Comparison of ENCODE assay signal across 8 cellular contexts in genomic region chr9:34500623-34501267, GRCh38. TPM values are rescaled to one million over a fixed set of nuclear protein-coding genes. Genes with fewer than 3 reads are reported as not detected.
DNase-seq lines count a peak whose midpoint lies in the region; ATAC-seq and TF ChIP-seq lines count a peak whose summit lies in the region.

No MANE protein-coding gene starts in this region.

- H3K4me1 ChIP-seq in adipocyte (ENCODE audit: control insufficient read depth, insufficient read depth, low read length): peaks cover 15% of the 10 kb centered on the region
- no peaks in the 10 kb centered on the region for H3K4me1 ChIP-seq in hepatocyte (ENCODE audit: insufficient read depth)

- no peak overlapping the region for H3K4me3 ChIP-seq in adipocyte (ENCODE audit: low read length)
- no peak overlapping the region for H3K4me3 ChIP-seq in hepatocyte

- no peaks in the 10 kb centered on the region for H3K36me3 Mint-ChIP-seq in T-cell

- peaks cover 20% of the 10 kb centered on the region for H3K27me3 ChIP-seq in adipocyte (replicated peaks; ENCODE audit: control insufficient read depth, insufficient read depth, low read length)
- H3K27me3 ChIP-seq in hepatocyte: peaks cover 13% of the 10 kb centered on the region

- DNase-seq in ELR (ENCODE audit: low read depth) (peak; percentile 42), LHCN-M2 (ENCODE audit: low read depth) (peak; percentile 33), T-cell (peak; percentile 24 to 74 (median 59)), adipocyte (ENCODE audit: low read depth) (peak; percentile 78), hepatocyte (ENCODE audit: low spot score) (peak; percentile 65)
- peak; percentile 73 for DNase-seq in stimulated activated CD4-positive, alpha-beta T cell treated with anti-CD3 and anti-CD28 coated beads, Interleukin-12 subunit alpha, Interleukin-12 subunit beta, amount 100 ng/mL, for 4 hours

- CTCF ChIA-PET in T-cell (lab: Charles Lee): interaction anchor here (0.6 to 2.5 kb wide), 10 partner anchors 9 to 169 kb away, joined by 3 to 11 read pairs (median 4); no protein-coding TSS in a partner anchor

- no peaks in the 10 kb centered on the region for H4K20me1 ChIP-seq in hepatocyte (ENCODE audit: insufficient read depth, poor library complexity, severe bottlenecking)

- no peaks in the 10 kb centered on the region for H3K4me1 Mint-ChIP-seq in T-cell

- ATAC-seq in T-cell (replicated peaks in 1 of 4): peak; percentile 69 to 81 (median 75)
- no peak for ATAC-seq in GM19397 (IDR thresholded peaks at IDR 0.05; ENCODE audit: unreplicated experiment)
- ATAC-seq in HG03565 (IDR thresholded peaks at IDR 0.05; ENCODE audit: unreplicated experiment): no peak

- H3K9ac ChIP-seq in adipocyte (ENCODE audit: low read length): no peak overlapping the region

- H3K4me2 ChIP-seq in hepatocyte: no peak overlapping the region

- peaks cover 0 to 12% of the 10 kb centered on the region in 2 donors for H3K27me3 Mint-ChIP-seq in T-cell

- POLR2A ChIA-PET in T-cell (lab: Charles Lee): no interaction called here

- no peaks in the 10 kb centered on the region for H3K36me3 ChIP-seq in adipocyte (ENCODE audit: control insufficient read depth, insufficient read depth, low read length, severe bottlenecking)
- no peaks in the 10 kb centered on the region for H3K36me3 ChIP-seq in hepatocyte (replicated peaks; ENCODE audit: insufficient read depth, low read depth)

- H3K27ac Mint-ChIP-seq in T-cell: no peak overlapping the region

- H3K4me3 Mint-ChIP-seq in T-cell: no peak overlapping the region

- no peak overlapping the region for H3K27ac ChIP-seq in hepatocyte

- H3K9me3 ChIP-seq in adipocyte (ENCODE audit: control insufficient read depth, low read length) (no peaks in the 10 kb centered on the region), hepatocyte (ENCODE audit: low read depth) (no peaks in the 10 kb centered on the region)

- no peaks in the 10 kb centered on the region for H3K9me2 ChIP-seq in hepatocyte (replicated peaks; ENCODE audit: insufficient read depth)

- peak; percentile 94 for TF ChIP-seq CTCF in hepatocyte (IDR thresholded peaks at IDR 0.05; ENCODE audit: poor library complexity)

- WGBS in hepatocyte (ENCODE audit: low lambda C conversion rate, missing lambda C conversion rate): 6% methylated on average over 6 of the region's 6 CpGs

- no peak overlapping the region for H2AFZ ChIP-seq in hepatocyte

- H3K9me3 Mint-ChIP-seq in T-cell: no peaks in the 10 kb centered on the region

- H3K79me2 ChIP-seq in hepatocyte: no peaks in the 10 kb centered on the region

RNA-seq across cellular contexts. Expression of gene ENHO, which starts 22.0 kb away (rescaled TPM):
- total RNA-seq in LHCN-M2 (2014; rRNA removed) (0.29 TPM in 1 of 2 replicates, not detected in the other), T-cell (under 1 TPM in 2 of 5 donors, not detected in 3; 0.32 to 0.35 TPM), hepatocyte (1.5 and 1.6 TPM in 2 replicates)
- polyA plus RNA-seq in LHCN-M2 (2012): 0.62 TPM
- 5.3 and 9.4 TPM in 2 replicates for polyA plus RNA-seq in hepatocyte

RNA-seq across cellular contexts. Expression of gene DNAI1, which starts 42.1 kb away (rescaled TPM):
- not detected in 2 replicates for total RNA-seq in LHCN-M2 (2014; rRNA removed)
- polyA plus RNA-seq in LHCN-M2 (2012): not detected
- total RNA-seq in T-cell: not detected
- total RNA-seq in hepatocyte: 0.57 TPM in 1 of 2 replicates, not detected in the other
- not detected in 2 replicates for polyA plus RNA-seq in hepatocyte

RNA-seq across cellular contexts. Expression of gene FAM219A, which starts 42.4 kb away (rescaled TPM):
- total RNA-seq in LHCN-M2 (2014; rRNA removed) (13.0 and 17.6 TPM in 2 replicates), T-cell (10 to 100 TPM; 10.7 to 20.7 (median 18.7) TPM), hepatocyte (8.8 and 9.5 TPM in 2 replicates)
- 15.5 TPM for polyA plus RNA-seq in LHCN-M2 (2012)
- 15.0 and 16.3 TPM in 2 replicates for polyA plus RNA-seq in hepatocyte

Comparison
In these comparisons a context has a peak if more than half of its experiments do, and no peak if none do; other contexts are left out.
1. ATAC-seq: peak in T-cell (4 of 4); none in GM19397 (single experiment) and HG03565 (single experiment).
2. Peak in every context shown above with its lines, with median percentiles within 50 percentile points of each other: DNase-seq.